In genomic region chr10:133166828-133167692, GRCh38 we compare ENCODE assay signal across 22 cellular contexts. TPM values are rescaled to one million over a fixed set of nuclear protein-coding genes. Genes with fewer than 3 reads are reported as not detected.
DNase-seq lines count a peak whose midpoint lies in the region; ATAC-seq and TF ChIP-seq lines count a peak whose summit lies in the region.
"Had no signal": no experiment of that assay in that cellular context is flagged by ENCODE, and none has a peak within 500 bp of the region (broad histone marks: within the 10 kb centered on the region; RNA-seq: fewer than 3 reads in every experiment).

No MANE protein-coding gene starts in this region.

- no peaks in the 10 kb centered on the region for H3K9me3 ChIP-seq in Peyer's patch
- no peaks in the 10 kb centered on the region for H3K9me3 ChIP-seq in sigmoid colon
- no peaks in the 10 kb centered on the region for H3K9me3 ChIP-seq in neural progenitor cell (ENCODE audit: low read depth)
- H3K9me3 ChIP-seq: adrenal gland, heart right ventricle, prostate gland had no signal

- no peak for ATAC-seq in HG02798 (IDR thresholded peaks at IDR 0.05; ENCODE audit: poor library complexity, unreplicated experiment)
- ATAC-seq: activated CD8-positive, alpha-beta T cell treated with anti-CD3 and anti-CD28 coated beads for 36 hours; stimulated activated naive B cell treated with anti-CD40 and anti-IgM and Interleukin-4, amounts not matched to agents 10 μg/mL and 1 μg/mL and 100 μg/mL, for 72 hours had no signal

- H3K27ac ChIP-seq in Peyer's patch (no peak overlapping the region), sigmoid colon (no peak overlapping the region), neural progenitor cell (no peak overlapping the region)
- H3K27ac ChIP-seq: adrenal gland, heart right ventricle, prostate gland had no signal

- H3K27me3 ChIP-seq in Peyer's patch: no peaks in the 10 kb centered on the region
- peaks cover 0 to 52% (median 33%) of the 10 kb centered on the region in 3 donors for H3K27me3 ChIP-seq in sigmoid colon
- no peaks in the 10 kb centered on the region for H3K27me3 ChIP-seq in neural progenitor cell
- H3K27me3 ChIP-seq: adrenal gland had no signal

- 88 to 93% methylated on average over 66 of the region's 66 CpGs for WGBS in sigmoid colon, 2 donors

- H3K4me1 Mint-ChIP-seq in chondrocyte (ENCODE audit: low read depth): no peaks in the 10 kb centered on the region
- no peaks in the 10 kb centered on the region for H3K4me1 Mint-ChIP-seq in immature natural killer cell
- no peaks in the 10 kb centered on the region for H3K4me1 Mint-ChIP-seq in neural progenitor cell
- H3K4me1 Mint-ChIP-seq: activated B cell treated with CpG ODN at 0.5 μM for 24 hours; CD8-positive, alpha-beta memory T cell had no signal

- H3K4me1 ChIP-seq in Peyer's patch (no peaks in the 10 kb centered on the region), sigmoid colon (no peaks in the 10 kb centered on the region), neural progenitor cell (no peaks in the 10 kb centered on the region)
- H3K4me1 ChIP-seq: heart right ventricle, prostate gland had no signal

- H3K36me3 ChIP-seq in Peyer's patch: no peaks in the 10 kb centered on the region
- H3K36me3 ChIP-seq in sigmoid colon: no peaks in the 10 kb centered on the region
- H3K36me3 ChIP-seq in neural progenitor cell: no peaks in the 10 kb centered on the region
- H3K36me3 ChIP-seq: adrenal gland, heart right ventricle, prostate gland had no signal

- H4K20me1 ChIP-seq in neural progenitor cell (ENCODE audit: low read depth): peaks cover 2% of the 10 kb centered on the region

- no peak overlapping the region for H3K9ac ChIP-seq in neural progenitor cell

- H3K79me2 ChIP-seq in neural progenitor cell (ENCODE audit: low read depth): no peaks in the 10 kb centered on the region

- no peak overlapping the region for H3K4me3 ChIP-seq in Peyer's patch
- H3K4me3 ChIP-seq in sigmoid colon: no peak overlapping the region
- no peak overlapping the region for H3K4me3 ChIP-seq in neural progenitor cell
- H3K4me3 ChIP-seq: adrenal gland, heart right ventricle, prostate gland, smooth muscle cell had no signal

- TF ChIP-seq CTCF in Peyer's patch (IDR thresholded peaks at IDR 0.05) (no peak), chondrocyte (IDR thresholded peaks at IDR 0.05) (no peak), sigmoid colon (IDR thresholded peaks at IDR 0.05) (no peak), neural progenitor cell (IDR thresholded peaks at IDR 0.05) (no peak)

- H3K36me3 Mint-ChIP-seq in chondrocyte (ENCODE audit: low read depth) (no peaks in the 10 kb centered on the region), immature natural killer cell (no peaks in the 10 kb centered on the region), neural progenitor cell (peaks cover 7% of the 10 kb centered on the region)
- H3K36me3 Mint-ChIP-seq: CD8-positive, alpha-beta memory T cell; stimulated activated naive B cell treated with anti-CD40 and anti-IgM and Interleukin-4, amounts not matched to agents 10 μg/mL and 1 μg/mL and 100 μg/mL, for 72 hours; type B pancreatic cell had no signal

- H3K4me2 ChIP-seq in neural progenitor cell: no peak overlapping the region
- H3K4me2 ChIP-seq: smooth muscle cell had no signal

- H3K27ac Mint-ChIP-seq in chondrocyte (ENCODE audit: unreplicated experiment) (no peak overlapping the region), immature natural killer cell (no peak overlapping the region), neural progenitor cell (no peak overlapping the region)
- H3K27ac Mint-ChIP-seq: activated B cell treated with CpG ODN at 0.5 μM for 24 hours; activated CD8-positive, alpha-beta T cell treated with anti-CD3 and anti-CD28 coated beads for 36 hours; CD8-positive, alpha-beta memory T cell; HFFc6; stimulated activated naive B cell treated with anti-CD40 and anti-IgM and Interleukin-4, amounts not matched to agents 10 μg/mL and 1 μg/mL and 100 μg/mL, for 72 hours; type B pancreatic cell had no signal

- no peaks in the 10 kb centered on the region for H3F3A ChIP-seq in neural progenitor cell (ENCODE audit: low read depth)

- H3K4me3 Mint-ChIP-seq in chondrocyte (ENCODE audit: unreplicated experiment): no peak overlapping the region
- no peak overlapping the region for H3K4me3 Mint-ChIP-seq in immature natural killer cell
- no peak overlapping the region for H3K4me3 Mint-ChIP-seq in neural progenitor cell
- H3K4me3 Mint-ChIP-seq: activated B cell treated with CpG ODN at 0.5 μM for 24 hours; activated CD8-positive, alpha-beta T cell treated with anti-CD3 and anti-CD28 coated beads for 36 hours; HFFc6; stimulated activated naive B cell treated with anti-CD40 and anti-IgM and Interleukin-4, amounts not matched to agents 10 μg/mL and 1 μg/mL and 100 μg/mL, for 72 hours; type B pancreatic cell had no signal

- intact Hi-C loops in sigmoid colon (cut with DNase I): no loop called here

- TF ChIP-seq POLR2A in Peyer's patch (IDR thresholded peaks at IDR 0.05) (no peak), sigmoid colon (IDR thresholded peaks at IDR 0.05) (no peak)

- TF ChIP-seq EP300 in sigmoid colon (IDR thresholded peaks at IDR 0.05): no peak

- DNase-seq in Peyer's patch: peak in 2 of 3 donors; percentile 29 to 36
- peak; percentile 94 for DNase-seq in chondrocyte (ENCODE audit: low spot score)
- peak; percentile 65 for DNase-seq in medulla oblongata (ENCODE audit: extremely low spot score)
- DNase-seq in sigmoid colon: peak; percentile 53
- DNase-seq in immature natural killer cell: no peak
- no peak for DNase-seq in NCI-H345 treated with DMSO at 0.1 percent for 48 hours (lab: John Stamatoyannopoulos, UW; ENCODE audit: unreplicated experiment)
- no peak for DNase-seq in neural progenitor cell (ENCODE audit: low spot score)
- DNase-seq: activated B cell treated with CpG ODN at 0.5 μM for 24 hours; activated CD8-positive, alpha-beta T cell treated with anti-CD3 and anti-CD28 coated beads for 36 hours; activated T-cell treated with anti-CD3 and anti-CD28 coated beads for 4 hours; heart right ventricle; HFFc6; MV-4-11; RPMI8226; stimulated activated naive B cell treated with anti-CD40 and anti-IgM and Interleukin-4, amounts not matched to agents 10 μg/mL and 1 μg/mL and 100 μg/mL, for 72 hours; T-helper 9 cell had no signal

- no peak overlapping the region for H2AFZ ChIP-seq in neural progenitor cell (replicated peaks)

- H3K27me3 Mint-ChIP-seq in chondrocyte (ENCODE audit: low read depth) (peaks cover 27% of the 10 kb centered on the region), immature natural killer cell (ENCODE audit: low read depth in 3 of 3) (peaks cover 0 to 11% (median 2%) of the 10 kb centered on the region in 3 donors), neural progenitor cell (ENCODE audit: insufficient read depth, low read depth) (peaks cover 10% of the 10 kb centered on the region)

- H3K9me3 Mint-ChIP-seq in chondrocyte (ENCODE audit: low read depth) (peaks cover 2% of the 10 kb centered on the region), immature natural killer cell (peaks cover 0 to 3% (median 0%) of the 10 kb centered on the region in 6 donors), neural progenitor cell (peaks cover 4% of the 10 kb centered on the region)
- H3K9me3 Mint-ChIP-seq: activated B cell treated with CpG ODN at 0.5 μM for 24 hours; activated CD8-positive, alpha-beta T cell treated with anti-CD3 and anti-CD28 coated beads for 36 hours; CD8-positive, alpha-beta memory T cell; type B pancreatic cell had no signal

RNA-seq across cellular contexts. Expression of gene KNDC1, which starts 7.0 kb away (rescaled TPM):
- total RNA-seq in Peyer's patch (1 to 10 TPM in 1 of 4 donors, under 1 TPM in 1, not detected in 2; 0.27 to 1.7 TPM), chondrocyte (0.24 to 0.72 TPM (median 0.55 TPM) in 3 replicates), sigmoid colon (1 to 10 TPM in 1 of 4 donors, under 1 TPM in 3; 0.16 to 1.9 (median 0.52) TPM), neural progenitor cell (ENCODE audit: low replicate concordance) (1.8 and 5.6 TPM in 2 replicates)
- polyA plus RNA-seq in sigmoid colon (under 1 TPM in 2 of 3 donors, not detected in 1; under 0.01 to 0.15 TPM), immature natural killer cell (not detected)
- total RNA-seq: activated CD8-positive, alpha-beta T cell treated with anti-CD3 and anti-CD28 coated beads for 36 hours; CD8-positive, alpha-beta memory T cell had no signal

Comparison
In these comparisons a context has a peak if more than half of its experiments do, and no peak if none do; other contexts are left out.
1. DNase-seq: peak in Peyer's patch (2 of 3), chondrocyte (single experiment), medulla oblongata (single experiment) and sigmoid colon (single experiment); none in immature natural killer cell (0 of 3), NCI-H345 treated with DMSO at 0.1 percent for 48 hours (single experiment) and neural progenitor cell (single experiment).